ENCODE assay signal across 11 cellular contexts in genomic region chr1:13231061-13231750, GRCh38. TPM values are rescaled to one million over a fixed set of nuclear protein-coding genes. Genes with fewer than 3 reads are reported as not detected.
"Had no signal": no experiment of that assay in that cellular context is flagged by ENCODE, and none has a peak within 500 bp of the region (broad histone marks: within the 10 kb centered on the region; RNA-seq: fewer than 3 reads in every experiment).

No MANE protein-coding gene starts in this region.

RNA-seq across cellular contexts. Expression of gene PRAMEF18, which starts 5.3 kb away (rescaled TPM):
- total RNA-seq: activated CD8-positive, alpha-beta T cell treated with anti-CD3 and anti-CD28 coated beads for 36 hours; activated T-cell treated with anti-CD3 and anti-CD28 coated beads, Interleukin-2, amount 50 U/mL, for 4 hours; activated T-helper 1 cell treated with anti-CD3 and anti-CD28 coated beads, Interleukin-12 subunit alpha, Interleukin-12 subunit beta, Interleukin-2, Interleukin-4 antibody, amounts not matched to agents 30 ng/mL and 10 ng/mL and 1 ng/mL, durations not matched to agents 14 hours and 24 hours and 36 hours; bronchial epithelial cell; MCF 10A; NCI-H460; OCI-LY7; PC-9; SJCRH30; T-helper 1 cell treated with Interleukin-12 subunit alpha and Interleukin-12 subunit beta and Interleukin-4 antibody, amounts not matched to agents 30 ng/mL and 1 ng/mL, for 36 hours; T-helper 2 cell treated with Interferon-gamma antibody and Interleukin-4, amounts not matched to agents 100 ng/mL and 5 ng/mL, for 36 hours had no signal

RNA-seq across cellular contexts. Expression of gene PRAMEF5, which starts 22.8 kb away (rescaled TPM):
- total RNA-seq: activated CD8-positive, alpha-beta T cell treated with anti-CD3 and anti-CD28 coated beads for 36 hours; activated T-cell treated with anti-CD3 and anti-CD28 coated beads, Interleukin-2, amount 50 U/mL, for 4 hours; activated T-helper 1 cell treated with anti-CD3 and anti-CD28 coated beads, Interleukin-12 subunit alpha, Interleukin-12 subunit beta, Interleukin-2, Interleukin-4 antibody, amounts not matched to agents 30 ng/mL and 10 ng/mL and 1 ng/mL, durations not matched to agents 14 hours and 24 hours and 36 hours; bronchial epithelial cell; MCF 10A; NCI-H460; OCI-LY7; PC-9; SJCRH30; T-helper 1 cell treated with Interleukin-12 subunit alpha and Interleukin-12 subunit beta and Interleukin-4 antibody, amounts not matched to agents 30 ng/mL and 1 ng/mL, for 36 hours; T-helper 2 cell treated with Interferon-gamma antibody and Interleukin-4, amounts not matched to agents 100 ng/mL and 5 ng/mL, for 36 hours had no signal

RNA-seq across cellular contexts. Expression of gene PRAMEF13, which starts 30.0 kb away (rescaled TPM):
- total RNA-seq: activated CD8-positive, alpha-beta T cell treated with anti-CD3 and anti-CD28 coated beads for 36 hours; activated T-cell treated with anti-CD3 and anti-CD28 coated beads, Interleukin-2, amount 50 U/mL, for 4 hours; activated T-helper 1 cell treated with anti-CD3 and anti-CD28 coated beads, Interleukin-12 subunit alpha, Interleukin-12 subunit beta, Interleukin-2, Interleukin-4 antibody, amounts not matched to agents 30 ng/mL and 10 ng/mL and 1 ng/mL, durations not matched to agents 14 hours and 24 hours and 36 hours; bronchial epithelial cell; MCF 10A; NCI-H460; OCI-LY7; PC-9; SJCRH30; T-helper 1 cell treated with Interleukin-12 subunit alpha and Interleukin-12 subunit beta and Interleukin-4 antibody, amounts not matched to agents 30 ng/mL and 1 ng/mL, for 36 hours; T-helper 2 cell treated with Interferon-gamma antibody and Interleukin-4, amounts not matched to agents 100 ng/mL and 5 ng/mL, for 36 hours had no signal

RNA-seq across cellular contexts. Expression of gene PRAMEF8, which starts 53.7 kb away (rescaled TPM):
- total RNA-seq: activated CD8-positive, alpha-beta T cell treated with anti-CD3 and anti-CD28 coated beads for 36 hours; activated T-cell treated with anti-CD3 and anti-CD28 coated beads, Interleukin-2, amount 50 U/mL, for 4 hours; activated T-helper 1 cell treated with anti-CD3 and anti-CD28 coated beads, Interleukin-12 subunit alpha, Interleukin-12 subunit beta, Interleukin-2, Interleukin-4 antibody, amounts not matched to agents 30 ng/mL and 10 ng/mL and 1 ng/mL, durations not matched to agents 14 hours and 24 hours and 36 hours; bronchial epithelial cell; MCF 10A; NCI-H460; OCI-LY7; PC-9; SJCRH30; T-helper 1 cell treated with Interleukin-12 subunit alpha and Interleukin-12 subunit beta and Interleukin-4 antibody, amounts not matched to agents 30 ng/mL and 1 ng/mL, for 36 hours; T-helper 2 cell treated with Interferon-gamma antibody and Interleukin-4, amounts not matched to agents 100 ng/mL and 5 ng/mL, for 36 hours had no signal

RNA-seq across cellular contexts. Expression of gene PRAMEF9, which starts 59.6 kb away (rescaled TPM):
- total RNA-seq: activated CD8-positive, alpha-beta T cell treated with anti-CD3 and anti-CD28 coated beads for 36 hours; activated T-cell treated with anti-CD3 and anti-CD28 coated beads, Interleukin-2, amount 50 U/mL, for 4 hours; activated T-helper 1 cell treated with anti-CD3 and anti-CD28 coated beads, Interleukin-12 subunit alpha, Interleukin-12 subunit beta, Interleukin-2, Interleukin-4 antibody, amounts not matched to agents 30 ng/mL and 10 ng/mL and 1 ng/mL, durations not matched to agents 14 hours and 24 hours and 36 hours; bronchial epithelial cell; MCF 10A; NCI-H460; OCI-LY7; PC-9; SJCRH30; T-helper 1 cell treated with Interleukin-12 subunit alpha and Interleukin-12 subunit beta and Interleukin-4 antibody, amounts not matched to agents 30 ng/mL and 1 ng/mL, for 36 hours; T-helper 2 cell treated with Interferon-gamma antibody and Interleukin-4, amounts not matched to agents 100 ng/mL and 5 ng/mL, for 36 hours had no signal
